Comparison of ENCODE assay signal across 22 cellular contexts in the genomic region with DNA sequence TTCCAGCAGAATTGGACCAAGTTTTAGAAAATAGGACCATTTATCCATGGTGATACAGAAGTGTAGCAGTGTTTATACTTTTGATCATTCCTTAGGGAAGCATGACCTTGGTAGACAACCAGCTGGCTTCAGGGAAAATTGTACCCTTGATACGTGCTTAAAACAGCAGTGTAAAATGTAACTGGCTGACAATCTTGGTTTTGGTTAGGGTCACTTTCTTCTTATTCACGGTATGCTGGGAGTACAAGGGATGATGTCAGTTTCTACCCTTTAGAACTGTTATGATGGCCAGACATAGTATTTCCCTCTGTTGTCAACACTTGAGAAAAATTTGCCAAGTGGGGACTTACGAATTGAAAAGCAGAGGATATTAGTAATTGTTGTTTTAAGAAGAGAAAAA.
DNase-seq lines count a peak whose midpoint lies in the region; ATAC-seq and TF ChIP-seq lines count a peak whose summit lies in the region.
"Had no signal": no experiment of that assay in that cellular context is flagged by ENCODE, and none has a peak within 500 bp of the region (broad histone marks: within the 10 kb centered on the region; RNA-seq: fewer than 3 reads in every experiment).

No MANE protein-coding gene starts in this region.

- ATAC-seq in Right ventricle myocardium inferior: peak; percentile 76
- no peak for ATAC-seq in heart left ventricle
- ATAC-seq in left ventricle myocardium superior: peak; percentile 67
- peak; percentile 61 to 95 for ATAC-seq in right cardiac atrium
- ATAC-seq in aorta (ENCODE audit: low FRiP score): peak; percentile 57
- ATAC-seq: CD8-positive, alpha-beta T cell; GM12878 had no signal

- H3K27me3 ChIP-seq in heart left ventricle (no peaks in the 10 kb centered on the region), right atrium auricular region (no peaks in the 10 kb centered on the region), right cardiac atrium (ENCODE audit: control insufficient read depth, insufficient read depth) (no peaks in the 10 kb centered on the region), aorta (ENCODE audit: control insufficient read depth in 1 of 2, insufficient read depth in 2 of 2, low read length in 1 of 2) (no peaks in the 10 kb centered on the region)
- H3K27me3 ChIP-seq: BLaER1 had no signal

- H3K27ac ChIP-seq in heart left ventricle: no peak overlapping the region
- no peak overlapping the region for H3K27ac ChIP-seq in right atrium auricular region
- no peak overlapping the region for H3K27ac ChIP-seq in right cardiac atrium (ENCODE audit: low read length)
- H3K27ac ChIP-seq in aorta (ENCODE audit: low read depth in 1 of 2, low read length in 2 of 2): no peak overlapping the region
- H3K27ac ChIP-seq: 22Rv1, BLaER1, C4-2B had no signal

- DNase-seq in Right ventricle myocardium inferior (ENCODE audit: missing footprints) (no peak), heart left ventricle (no peak), left ventricle myocardium superior (no peak), right atrium auricular region (ENCODE audit: low spot score) (no peak), right cardiac atrium (no peak), aorta (no peak), NCI-H1417 treated with DMSO at 0.1 percent for 48 hours (lab: John Stamatoyannopoulos, UW) (no peak), NCI-H2196 treated with DMSO at 0.1 percent for 48 hours (lab: John Stamatoyannopoulos, UW; ENCODE audit: unreplicated experiment) (no peak)
- DNase-seq: Caco-2; CD4-positive, CD25-positive, alpha-beta regulatory T cell; CD8-positive, alpha-beta T cell; DMS 273 treated with DMSO at 0.1 percent for 48 hours; DMS79; EL; GDM1; GOT3; H7; HCEC 1CT had no signal

- H3K36me3 ChIP-seq in heart left ventricle: peaks cover 0 to 3% (median 0%) of the 10 kb centered on the region in 9 donors
- no peaks in the 10 kb centered on the region for H3K36me3 ChIP-seq in right atrium auricular region
- no peaks in the 10 kb centered on the region for H3K36me3 ChIP-seq in aorta (ENCODE audit: control insufficient read depth in 1 of 2, insufficient read depth in 2 of 2, low read length in 1 of 2)
- H3K36me3 ChIP-seq: BLaER1 had no signal

- H3K4me3 ChIP-seq in heart left ventricle (no peak overlapping the region), right atrium auricular region (no peak overlapping the region), right cardiac atrium (ENCODE audit: low read length) (no peak overlapping the region), aorta (ENCODE audit: low read length in 2 of 2) (no peak overlapping the region)
- H3K4me3 ChIP-seq: BLaER1, GM12878 had no signal

- TF ChIP-seq CTCF in heart left ventricle (IDR thresholded peaks at IDR 0.05): no peak
- TF ChIP-seq CTCF in right atrium auricular region (IDR thresholded peaks at IDR 0.05): no peak

- intact Hi-C loops in Right ventricle myocardium inferior (cut with DNase I): no loop called here
- intact Hi-C loops in heart left ventricle (cut with DNase I): no loop called here
- intact Hi-C loops in left ventricle myocardium superior (cut with micrococcal nuclease): no loop called here
- intact Hi-C loops in right cardiac atrium (cut with DNase I): no loop called here
- intact Hi-C loops in aorta (cut with DNase I): no loop called here

- H3K9me3 ChIP-seq in heart left ventricle (no peaks in the 10 kb centered on the region), right atrium auricular region (no peaks in the 10 kb centered on the region), right cardiac atrium (ENCODE audit: control insufficient read depth, low read length) (no peaks in the 10 kb centered on the region), aorta (ENCODE audit: control insufficient read depth, low read length) (no peaks in the 10 kb centered on the region)
- H3K9me3 ChIP-seq: BLaER1, Caco-2 had no signal

- H3K4me1 ChIP-seq in heart left ventricle (peaks cover 0 to 3% (median 0%) of the 10 kb centered on the region in 12 donors), right atrium auricular region (no peaks in the 10 kb centered on the region), right cardiac atrium (ENCODE audit: control insufficient read depth, insufficient read depth, low read length) (no peaks in the 10 kb centered on the region), aorta (ENCODE audit: control insufficient read depth in 1 of 2, insufficient read depth in 2 of 2, low read length in 2 of 2) (no peaks in the 10 kb centered on the region)
- H3K4me1 ChIP-seq: BLaER1, Caco-2 had no signal

- WGBS in heart left ventricle, 4 donors: 72 to 82% (median 73%) methylated on average over 3 of the region's 3 CpGs
- WGBS in right cardiac atrium: 57% methylated on average over 3 of the region's 3 CpGs
- WGBS in aorta, 2 donors: 33 to 50% methylated on average over 3 of the region's 3 CpGs

- no peak for TF ChIP-seq POLR2A in heart left ventricle (IDR thresholded peaks at IDR 0.05)

Comparison
In these comparisons a context has a peak if more than half of its experiments do, and no peak if none do; other contexts are left out.
1. ATAC-seq: peak in Right ventricle myocardium inferior (single experiment), left ventricle myocardium superior (single experiment), right cardiac atrium (2 of 2) and aorta (single experiment); none in heart left ventricle (0 of 4).